In genomic region chr5:19555876-19556275, GRCh38 we compare ENCODE assay signal across 12 cellular contexts.
"Had no signal": no experiment of that assay in that cellular context is flagged by ENCODE, and none has a peak within 500 bp of the region (broad histone marks: within the 10 kb centered on the region; RNA-seq: fewer than 3 reads in every experiment).

No MANE protein-coding gene starts in this region.

- DNase-seq: colonic mucosa; dermis blood vessel endothelial cell; heart right ventricle; islet precursor cell; mucosa of descending colon; naive thymus-derived CD8-positive, alpha-beta T cell; stimulated activated naive CD4-positive, alpha-beta T cell; stomach; substantia nigra; transverse colon had no signal

- H3K4me3 ChIP-seq: colonic mucosa, heart right ventricle, mucosa of descending colon, skin epidermis, stomach, thoracic aorta, transverse colon had no signal
